In genomic region chr5:33330992-33331391, GRCh38 we compare ENCODE assay signal across 14 cellular contexts.
A peak's percentile ranks its signal among the peaks of the same experiment; 100 is the strongest.
DNase-seq lines count a peak whose midpoint lies in the region; ATAC-seq, FAIRE-seq and TF ChIP-seq lines count a peak whose summit lies in the region.
"Had no signal": no experiment of that assay in that cellular context is flagged by ENCODE, and none has a peak within 500 bp of the region (broad histone marks: within the 10 kb centered on the region; RNA-seq: fewer than 3 reads in every experiment).

No MANE protein-coding gene starts in this region.

- no peaks in the 10 kb centered on the region for H3K27me3 ChIP-seq in sigmoid colon
- H3K27me3 ChIP-seq: BLaER1 treated with 17β-estradiol and CSF1 and Interleukin-3, amounts not matched to agents 10 nM and 100 nM had no signal

- TF ChIP-seq POLR2A in H54 (IDR thresholded peaks at IDR 0.05; ENCODE audit: low read depth, low read length), result no peak
- TF ChIP-seq POLR2A in sigmoid colon (IDR thresholded peaks at IDR 0.05), result no peak

- FAIRE-seq in H54 (lab: Jason Lieb, UNC), result peak; percentile 68
- FAIRE-seq: GM12878, GM18507 had no signal

- peak overlapping the region in 3 of 4 donors; percentile 59 to 68 (median 67) for H3K27ac ChIP-seq in sigmoid colon
- H3K27ac ChIP-seq: BLaER1 treated with 17β-estradiol and CSF1 and Interleukin-3, amounts not matched to agents 10 nM and 100 nM had no signal

- H3K4me3 ChIP-seq in sigmoid colon, result no peak overlapping the region
- H3K4me3 ChIP-seq: BLaER1 treated with 17β-estradiol and CSF1 and Interleukin-3, amounts not matched to agents 10 nM and 100 nM; GM12878; GM23338 had no signal

- TF ChIP-seq CTCF in sigmoid colon (IDR thresholded peaks at IDR 0.05), result no peak

- peaks cover 0 to 65% (median 40%) of the 10 kb centered on the region in 4 donors for H3K4me1 ChIP-seq in sigmoid colon
- H3K4me1 ChIP-seq: BLaER1 treated with 17β-estradiol and CSF1 and Interleukin-3, amounts not matched to agents 10 nM and 100 nM had no signal

- DNase-seq in H54 (ENCODE audit: insufficient read length, low spot score) (no peak), amniotic epithelial cell (ENCODE audit: low read depth) (peak; percentile 45), left kidney (ENCODE audit: low read depth, low spot score) (peak; percentile 27), sigmoid colon (no peak), NCI-H1694 treated with DMSO at 0.1 percent for 48 hours (lab: John Stamatoyannopoulos, UW) (no peak)
- no peak for DNase-seq in activated CD4-positive, alpha-beta T cell treated with anti-CD3 and anti-CD28 coated beads, Interleukin-2, amount 50 U/mL, for 48 hours
- DNase-seq: 8988T; CD4-positive, CD25-positive, alpha-beta regulatory T cell; H9 had no signal

- no peak for ATAC-seq in GM19351 (IDR thresholded peaks at IDR 0.05; ENCODE audit: unreplicated experiment)
- ATAC-seq: GM12878, GM23338 had no signal

- intact Hi-C loops in sigmoid colon (cut with DNase I), result no loop called here

- TF ChIP-seq EP300 in sigmoid colon (IDR thresholded peaks at IDR 0.05), result no peak

- H3K9me3 ChIP-seq in sigmoid colon, result no peaks in the 10 kb centered on the region

- no peaks in the 10 kb centered on the region for H3K36me3 ChIP-seq in sigmoid colon
- H3K36me3 ChIP-seq: BLaER1 treated with 17β-estradiol and CSF1 and Interleukin-3, amounts not matched to agents 10 nM and 100 nM had no signal

Comparison
In these comparisons a context has a peak if more than half of its experiments do, and no peak if none do; other contexts are left out.
1. DNase-seq: peak in amniotic epithelial cell (single experiment) and left kidney (single experiment); none in H54 (single experiment), sigmoid colon (single experiment), NCI-H1694 treated with DMSO at 0.1 percent for 48 hours (single experiment) and activated CD4-positive, alpha-beta T cell treated with anti-CD3 and anti-CD28 coated beads, Interleukin-2, amount 50 U/mL, for 48 hours (0 of 2).